1 cellular context compared by ENCODE assay signal in the genomic region with DNA sequence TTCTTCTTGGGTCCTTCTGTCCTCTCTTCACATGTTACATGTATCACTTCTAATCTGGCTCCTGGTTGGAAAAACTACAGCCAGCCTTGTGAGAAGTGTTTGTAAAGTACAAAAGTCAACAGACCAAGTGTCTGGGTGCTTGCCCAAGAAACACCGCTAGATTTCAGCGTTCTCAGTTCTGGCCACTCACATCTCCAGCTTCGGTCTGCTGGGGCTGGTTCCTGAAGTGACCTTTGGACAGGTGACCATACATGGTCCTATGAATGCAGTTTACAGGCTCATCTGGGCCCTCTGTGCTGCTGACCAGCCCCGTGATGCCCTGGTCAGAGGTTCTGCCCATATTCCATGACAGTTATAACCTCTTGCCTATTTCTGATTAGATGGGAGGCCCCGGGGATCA.
TF ChIP-seq lines count a peak whose summit lies in the region.

No MANE protein-coding gene starts in this region.

TF ChIP-seq in WTC11, 78 proteins besides CTCF, POLR2A, EP300 and RAD21 (continued from another document):
- TF ChIP-seq, protein P1, sequence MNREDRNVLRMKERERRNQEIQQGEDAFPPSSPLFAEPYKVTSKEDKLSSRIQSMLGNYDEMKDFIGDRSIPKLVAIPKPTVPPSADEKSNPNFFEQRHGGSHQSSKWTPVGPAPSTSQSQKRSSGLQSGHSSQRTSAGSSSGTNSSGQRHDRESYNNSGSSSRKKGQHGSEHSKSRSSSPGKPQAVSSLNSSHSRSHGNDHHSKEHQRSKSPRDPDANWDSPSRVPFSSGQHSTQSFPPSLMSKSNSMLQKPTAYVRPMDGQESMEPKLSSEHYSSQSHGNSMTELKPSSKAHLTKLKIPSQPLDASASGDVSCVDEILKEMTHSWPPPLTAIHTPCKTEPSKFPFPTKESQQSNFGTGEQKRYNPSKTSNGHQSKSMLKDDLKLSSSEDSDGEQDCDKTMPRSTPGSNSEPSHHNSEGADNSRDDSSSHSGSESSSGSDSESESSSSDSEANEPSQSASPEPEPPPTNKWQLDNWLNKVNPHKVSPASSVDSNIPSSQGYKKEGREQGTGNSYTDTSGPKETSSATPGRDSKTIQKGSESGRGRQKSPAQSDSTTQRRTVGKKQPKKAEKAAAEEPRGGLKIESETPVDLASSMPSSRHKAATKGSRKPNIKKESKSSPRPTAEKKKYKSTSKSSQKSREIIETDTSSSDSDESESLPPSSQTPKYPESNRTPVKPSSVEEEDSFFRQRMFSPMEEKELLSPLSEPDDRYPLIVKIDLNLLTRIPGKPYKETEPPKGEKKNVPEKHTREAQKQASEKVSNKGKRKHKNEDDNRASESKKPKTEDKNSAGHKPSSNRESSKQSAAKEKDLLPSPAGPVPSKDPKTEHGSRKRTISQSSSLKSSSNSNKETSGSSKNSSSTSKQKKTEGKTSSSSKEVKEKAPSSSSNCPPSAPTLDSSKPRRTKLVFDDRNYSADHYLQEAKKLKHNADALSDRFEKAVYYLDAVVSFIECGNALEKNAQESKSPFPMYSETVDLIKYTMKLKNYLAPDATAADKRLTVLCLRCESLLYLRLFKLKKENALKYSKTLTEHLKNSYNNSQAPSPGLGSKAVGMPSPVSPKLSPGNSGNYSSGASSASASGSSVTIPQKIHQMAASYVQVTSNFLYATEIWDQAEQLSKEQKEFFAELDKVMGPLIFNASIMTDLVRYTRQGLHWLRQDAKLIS (CRISPR knock-in tag; IDR thresholded peaks at IDR 0.05; ENCODE audit: borderline replicate concordance): no peak
- TF ChIP-seq SMAD4 (CRISPR knock-in tag; IDR thresholded peaks at IDR 0.05) (no peak), NFATC4 (CRISPR knock-in tag; IDR thresholded peaks at IDR 0.05) (no peak), NFE2L1 (CRISPR knock-in tag; IDR thresholded peaks at IDR 0.05) (no peak)
- TF ChIP-seq, protein P2, sequence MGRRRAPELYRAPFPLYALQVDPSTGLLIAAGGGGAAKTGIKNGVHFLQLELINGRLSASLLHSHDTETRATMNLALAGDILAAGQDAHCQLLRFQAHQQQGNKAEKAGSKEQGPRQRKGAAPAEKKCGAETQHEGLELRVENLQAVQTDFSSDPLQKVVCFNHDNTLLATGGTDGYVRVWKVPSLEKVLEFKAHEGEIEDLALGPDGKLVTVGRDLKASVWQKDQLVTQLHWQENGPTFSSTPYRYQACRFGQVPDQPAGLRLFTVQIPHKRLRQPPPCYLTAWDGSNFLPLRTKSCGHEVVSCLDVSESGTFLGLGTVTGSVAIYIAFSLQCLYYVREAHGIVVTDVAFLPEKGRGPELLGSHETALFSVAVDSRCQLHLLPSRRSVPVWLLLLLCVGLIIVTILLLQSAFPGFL (CRISPR knock-in tag; IDR thresholded peaks at IDR 0.05; ENCODE audit: borderline replicate concordance): no peak
